In genomic region chr17:65920996-65921395, GRCh38 we compare ENCODE assay signal across 2 cellular contexts.
TF ChIP-seq lines count a peak whose summit lies in the region.

No MANE protein-coding gene starts in this region.

TF ChIP-seq in A549, 52 proteins besides CTCF, POLR2A, EP300 and RAD21 (continued from another document):
- TF ChIP-seq ELK1 (IDR thresholded peaks at IDR 0.05; ENCODE audit: low read depth, low read length): no peak
- TF ChIP-seq EHMT2 (IDR thresholded peaks at IDR 0.05; ENCODE audit: low read depth): no peak
- TF ChIP-seq HEYL (CRISPR knock-in tag; IDR thresholded peaks at IDR 0.05): no peak
- TF ChIP-seq BHLHE40 (IDR thresholded peaks at IDR 0.05; ENCODE audit: low read depth, low read length): no peak
- no peak for TF ChIP-seq HDAC2 (IDR thresholded peaks at IDR 0.05)
- TF ChIP-seq GATA3 (IDR thresholded peaks at IDR 0.05; ENCODE audit: borderline replicate concordance): no peak
- TF ChIP-seq ZFP36 (IDR thresholded peaks at IDR 0.05; ENCODE audit: borderline replicate concordance, partially characterized antibody): no peak

TF ChIP-seq in GM23338, 12 proteins besides CTCF, POLR2A, EP300 and RAD21 (continued from another document):
- TF ChIP-seq CREB1 (CRISPR knock-in tag; IDR thresholded peaks at IDR 0.05; ENCODE audit: low read depth) (no peak), ZNF462 (CRISPR knock-in tag; IDR thresholded peaks at IDR 0.05) (no peak)
